ENCODE assay signal across 2 cellular contexts in the genomic region with DNA sequence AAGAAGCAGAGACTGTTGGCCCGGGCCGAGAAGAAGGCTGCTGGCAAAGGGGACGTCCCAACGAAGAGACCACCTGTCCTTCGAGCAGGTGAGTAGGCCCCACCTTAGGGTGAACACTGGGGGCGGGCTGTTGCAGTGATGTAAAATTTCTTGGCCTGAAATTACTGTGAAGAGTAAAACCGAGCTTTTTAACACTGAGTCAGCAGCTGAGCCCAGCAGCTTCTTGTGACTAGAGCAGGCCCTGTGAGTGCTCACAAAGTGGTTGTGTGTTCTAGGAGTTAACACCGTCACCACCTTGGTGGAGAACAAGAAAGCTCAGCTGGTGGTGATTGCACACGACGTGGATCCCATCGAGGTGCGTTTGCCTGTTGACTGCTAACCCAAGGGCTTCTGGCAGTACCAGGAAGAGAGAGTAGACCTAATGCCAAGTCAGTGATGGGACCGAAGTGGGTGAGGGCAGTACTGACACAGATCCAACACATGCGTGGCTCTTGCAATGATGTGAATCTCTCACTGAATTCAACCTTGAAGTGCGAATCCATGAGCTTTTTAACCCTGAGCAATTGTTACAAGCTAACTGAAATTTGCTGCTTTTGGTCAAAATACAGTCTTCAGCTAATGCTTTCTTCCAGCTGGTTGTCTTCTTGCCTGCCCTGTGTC.
A peak's percentile ranks its signal among the peaks of the same experiment; 100 is the strongest.
TF ChIP-seq lines count a peak whose summit lies in the region.

No MANE protein-coding gene starts in this region.

TF ChIP-seq in HEK293, 187 proteins besides CTCF, POLR2A, EP300 and RAD21:
- TF ChIP-seq, protein P1, sequence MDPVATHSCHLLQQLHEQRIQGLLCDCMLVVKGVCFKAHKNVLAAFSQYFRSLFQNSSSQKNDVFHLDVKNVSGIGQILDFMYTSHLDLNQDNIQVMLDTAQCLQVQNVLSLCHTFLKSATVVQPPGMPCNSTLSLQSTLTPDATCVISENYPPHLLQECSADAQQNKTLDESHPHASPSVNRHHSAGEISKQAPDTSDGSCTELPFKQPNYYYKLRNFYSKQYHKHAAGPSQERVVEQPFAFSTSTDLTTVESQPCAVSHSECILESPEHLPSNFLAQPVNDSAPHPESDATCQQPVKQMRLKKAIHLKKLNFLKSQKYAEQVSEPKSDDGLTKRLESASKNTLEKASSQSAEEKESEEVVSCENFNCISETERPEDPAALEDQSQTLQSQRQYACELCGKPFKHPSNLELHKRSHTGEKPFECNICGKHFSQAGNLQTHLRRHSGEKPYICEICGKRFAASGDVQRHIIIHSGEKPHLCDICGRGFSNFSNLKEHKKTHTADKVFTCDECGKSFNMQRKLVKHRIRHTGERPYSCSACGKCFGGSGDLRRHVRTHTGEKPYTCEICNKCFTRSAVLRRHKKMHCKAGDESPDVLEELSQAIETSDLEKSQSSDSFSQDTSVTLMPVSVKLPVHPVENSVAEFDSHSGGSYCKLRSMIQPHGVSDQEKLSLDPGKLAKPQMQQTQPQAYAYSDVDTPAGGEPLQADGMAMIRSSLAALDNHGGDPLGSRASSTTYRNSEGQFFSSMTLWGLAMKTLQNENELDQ (tag by site-specific recombination; IDR thresholded peaks at IDR 0.05; ENCODE audit: low read depth): no peak
- TF ChIP-seq SCRT2 (tag by site-specific recombination; IDR thresholded peaks at IDR 0.05) (0 out of 2 replicates have a peak, but pooled peaks have one; percentile 9), ZNF600 (tag by site-specific recombination; IDR thresholded peaks at IDR 0.05) (peak; percentile 33; the same call in 1 of the 2 replicates), ZNF664 (tag by site-specific recombination; IDR thresholded peaks at IDR 0.05) (no peak), ZFP3 (tag by site-specific recombination; IDR thresholded peaks at IDR 0.05; ENCODE audit: low read depth) (no peak)

TF ChIP-seq in HepG2, 621 proteins besides CTCF, POLR2A, EP300 and RAD21:
- TF ChIP-seq TFDP2 (CRISPR knock-in tag; IDR thresholded peaks at IDR 0.05): no peak
- TF ChIP-seq ZBTB43 (CRISPR knock-in tag; conservative IDR thresholded peaks at IDR 0.05): no peak
- TF ChIP-seq ZNF543 (CRISPR knock-in tag; IDR thresholded peaks at IDR 0.05): no peak
- TF ChIP-seq ZNF75D (CRISPR knock-in tag; IDR thresholded peaks at IDR 0.05; ENCODE audit: borderline replicate concordance): no peak
- TF ChIP-seq CHCHD3 (CRISPR knock-in tag; IDR thresholded peaks at IDR 0.05): no peak
- TF ChIP-seq, protein P2, sequence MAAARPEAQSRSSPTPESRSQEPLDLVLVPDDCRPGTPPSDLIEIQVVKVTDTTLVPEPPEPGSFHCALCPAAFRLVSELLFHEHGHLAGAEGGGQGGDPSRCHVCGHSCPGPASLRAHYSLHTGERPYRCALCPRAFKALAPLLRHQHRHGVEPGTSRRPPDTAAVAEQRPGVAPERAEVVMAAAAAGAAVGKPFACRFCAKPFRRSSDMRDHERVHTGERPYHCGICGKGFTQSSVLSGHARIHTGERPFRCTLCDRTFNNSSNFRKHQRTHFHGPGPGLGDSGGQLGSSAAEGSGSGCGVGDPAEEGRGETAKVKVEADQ (CRISPR knock-in tag; IDR thresholded peaks at IDR 0.05; ENCODE audit: borderline replicate concordance): no peak
- no peak for TF ChIP-seq NFRKB (IDR thresholded peaks at IDR 0.05)
- TF ChIP-seq ZNF274 (CRISPR knock-in tag; IDR thresholded peaks at IDR 0.05): no peak
- no peak for TF ChIP-seq ZNF12 (CRISPR knock-in tag; IDR thresholded peaks at IDR 0.05)
- no peak for TF ChIP-seq TAF15 (IDR thresholded peaks at IDR 0.05; ENCODE audit: low read depth, low read length, poor library complexity, severe bottlenecking)
- TF ChIP-seq, protein P3, sequence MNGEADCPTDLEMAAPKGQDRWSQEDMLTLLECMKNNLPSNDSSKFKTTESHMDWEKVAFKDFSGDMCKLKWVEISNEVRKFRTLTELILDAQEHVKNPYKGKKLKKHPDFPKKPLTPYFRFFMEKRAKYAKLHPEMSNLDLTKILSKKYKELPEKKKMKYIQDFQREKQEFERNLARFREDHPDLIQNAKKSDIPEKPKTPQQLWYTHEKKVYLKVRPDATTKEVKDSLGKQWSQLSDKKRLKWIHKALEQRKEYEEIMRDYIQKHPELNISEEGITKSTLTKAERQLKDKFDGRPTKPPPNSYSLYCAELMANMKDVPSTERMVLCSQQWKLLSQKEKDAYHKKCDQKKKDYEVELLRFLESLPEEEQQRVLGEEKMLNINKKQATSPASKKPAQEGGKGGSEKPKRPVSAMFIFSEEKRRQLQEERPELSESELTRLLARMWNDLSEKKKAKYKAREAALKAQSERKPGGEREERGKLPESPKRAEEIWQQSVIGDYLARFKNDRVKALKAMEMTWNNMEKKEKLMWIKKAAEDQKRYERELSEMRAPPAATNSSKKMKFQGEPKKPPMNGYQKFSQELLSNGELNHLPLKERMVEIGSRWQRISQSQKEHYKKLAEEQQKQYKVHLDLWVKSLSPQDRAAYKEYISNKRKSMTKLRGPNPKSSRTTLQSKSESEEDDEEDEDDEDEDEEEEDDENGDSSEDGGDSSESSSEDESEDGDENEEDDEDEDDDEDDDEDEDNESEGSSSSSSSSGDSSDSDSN (CRISPR knock-in tag; IDR thresholded peaks at IDR 0.05): no peak
- TF ChIP-seq RBFOX2 (IDR thresholded peaks at IDR 0.05; ENCODE audit: low read depth, low read length): peak; percentile 57
- no peak for TF ChIP-seq ZNF550 (CRISPR knock-in tag; IDR thresholded peaks at IDR 0.05; ENCODE audit: borderline replicate concordance)
- TF ChIP-seq NRL (CRISPR knock-in tag; IDR thresholded peaks at IDR 0.05; ENCODE audit: borderline replicate concordance): 0 out of 2 replicates have a peak, but pooled peaks have one; percentile 48
- no peak for TF ChIP-seq GPN1 (CRISPR knock-in tag; IDR thresholded peaks at IDR 0.05; ENCODE audit: borderline replicate concordance)
- TF ChIP-seq ZNF546 (CRISPR knock-in tag; conservative IDR thresholded peaks at IDR 0.05): no peak
